Comparison of ENCODE assay signal across 7 cellular contexts in the genomic region with DNA sequence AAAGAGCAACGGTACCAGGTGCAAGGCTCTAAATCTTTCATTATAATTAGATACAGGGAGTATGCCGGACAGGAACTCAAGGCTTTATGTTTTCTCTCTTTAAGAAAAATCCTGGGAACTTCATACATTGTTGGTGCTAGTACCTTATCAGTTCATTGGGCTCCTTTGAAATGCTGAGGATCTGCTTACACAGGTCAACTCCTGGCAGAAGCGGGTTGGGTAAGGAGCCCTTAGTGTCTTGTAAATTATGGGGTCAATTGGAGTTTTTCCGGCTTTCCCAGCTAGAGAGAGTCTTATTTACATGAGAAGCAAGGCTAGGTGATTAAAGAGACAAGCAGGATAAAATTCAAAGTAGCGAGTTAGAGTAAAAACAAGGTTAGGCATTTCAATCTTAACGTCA.
DNase-seq lines count a peak whose midpoint lies in the region; ATAC-seq and TF ChIP-seq lines count a peak whose summit lies in the region.
"Not testable (repeated sequence)": the region's sequence is repeated elsewhere in the genome, so short reads cannot be mapped to it uniquely, and the experiment has no call there.

No MANE protein-coding gene starts in this region.

- H3K4ac ChIP-seq in mesendoderm (ENCODE audit: low read depth, low read length); trophoblast cell (ENCODE audit: low read depth, low read length): not testable (repeated sequence)

- not testable (repeated sequence) for H3K36me3 Mint-ChIP-seq in GM23338 (ENCODE audit: low read depth)
- peaks cover 10% of the 10 kb centered on the region for H3K36me3 Mint-ChIP-seq in WTC11

- H3K79me1 ChIP-seq in mesendoderm (ENCODE audit: low read length); trophoblast cell (ENCODE audit: low read length): not testable (repeated sequence)

- H3K4me1 Mint-ChIP-seq in GM23338 (peaks cover 36% of the 10 kb centered on the region), WTC11 (peaks cover 28% of the 10 kb centered on the region)

- H3K9me3 ChIP-seq in HUES48 (ENCODE audit: control insufficient read depth, insufficient read depth, low read length), result peaks cover 11% of the 10 kb centered on the region
- not testable (repeated sequence) for H3K9me3 ChIP-seq in trophoblast cell (ENCODE audit: insufficient read depth, low read depth, low read length)

- not testable (repeated sequence) for H2AFZ ChIP-seq in GM23338; trophoblast cell (ENCODE audit: insufficient read depth, low read length, poor library complexity)

- H3K9me2 ChIP-seq in GM23338 (ENCODE audit: insufficient read depth), result not testable (repeated sequence)

- H3K9me3 Mint-ChIP-seq in GM23338 (peaks cover 14% of the 10 kb centered on the region), WTC11 (peaks cover 23% of the 10 kb centered on the region)

- WGBS in mesendoderm (ENCODE audit: extremely low coverage, insufficient coverage, low lambda C conversion rate), result no CpG with 5 or more reads among the region's 6 CpGs
- no CpG with 5 or more reads among the region's 6 CpGs for WGBS in trophoblast cell (ENCODE audit: extremely low coverage, insufficient coverage, insufficient read length)

- TF ChIP-seq CTCF in GM23338 (conservative IDR thresholded peaks at IDR 0.05; ENCODE audit: low read depth in 2 of 2); WTC11 (IDR thresholded peaks at IDR 0.05): not testable (repeated sequence)

- not testable (repeated sequence) for H2AK5ac ChIP-seq in mesendoderm (ENCODE audit: low read length); trophoblast cell (ENCODE audit: low read length)

- not testable (repeated sequence) for H2BK5ac ChIP-seq in mesendoderm (ENCODE audit: low read length); trophoblast cell (ENCODE audit: low read depth, low read length, poor library complexity)

- CTCF ChIA-PET in WTC11 (lab: Charles Lee), result not testable (repeated sequence)

- ATAC-seq in GM23338 (peak; percentile 85), WTC11 (peak; percentile 59)

- H3K36me3 ChIP-seq in GM23338 (ENCODE audit: insufficient read depth); HUES48 (ENCODE audit: control insufficient read depth, insufficient read depth, low read length); mesendoderm (ENCODE audit: control insufficient read depth, insufficient read depth, low read length); trophoblast cell (ENCODE audit: control insufficient read depth in 1 of 2, insufficient read depth in 2 of 2, low read length in 2 of 2): not testable (repeated sequence)

- peak overlapping the region; percentile 59; the same call in 2 of the 3 replicates for H3K4me3 Mint-ChIP-seq in GM23338
- peak overlapping the region; percentile 51 for H3K4me3 Mint-ChIP-seq in WTC11

- not testable (repeated sequence) for H3K18ac ChIP-seq in mesendoderm (ENCODE audit: low read length); trophoblast cell (ENCODE audit: low read length)

- not testable (repeated sequence) for H4K91ac ChIP-seq in trophoblast cell (ENCODE audit: low read depth, low read length)

- not testable (repeated sequence) for H3K79me2 ChIP-seq in GM23338 (replicated peaks; ENCODE audit: insufficient read depth); mesendoderm (ENCODE audit: control insufficient read depth, insufficient read depth, low read length); trophoblast cell (ENCODE audit: control insufficient read depth, insufficient read depth, low read length, poor library complexity)

- H3K4me2 ChIP-seq in GM23338 (peak overlapping the region; percentile 52; the same call in 1 of the 2 replicates), trophoblast cell (ENCODE audit: low read length) (peak overlapping the region; percentile 41)
- H3K4me2 ChIP-seq in mesendoderm (ENCODE audit: low read length), result not testable (repeated sequence)

- not testable (repeated sequence) for H3K9ac ChIP-seq in HUES48 (ENCODE audit: low read depth, low read length); mesendoderm (ENCODE audit: low read length); trophoblast cell (ENCODE audit: low read length)

- not testable (repeated sequence) for H3K27ac Mint-ChIP-seq in GM23338, WTC11

- peaks cover 29% of the 10 kb centered on the region for H3K27me3 ChIP-seq in GM23338 (ENCODE audit: insufficient read depth)
- H3K27me3 ChIP-seq in HUES48 (ENCODE audit: control insufficient read depth, insufficient read depth, low read length); mesendoderm (ENCODE audit: insufficient read depth, low read length, poor library complexity); trophoblast cell (ENCODE audit: insufficient read depth, low read length): not testable (repeated sequence)

- POLR2A ChIA-PET in WTC11 (lab: Charles Lee), result not testable (repeated sequence)

- H3K56ac ChIP-seq in mesendoderm (ENCODE audit: low read length), result not testable (repeated sequence)

- H2BK12ac ChIP-seq in trophoblast cell (ENCODE audit: low read length), result not testable (repeated sequence)

- H4K8ac ChIP-seq in mesendoderm (ENCODE audit: low read depth, low read length); trophoblast cell (ENCODE audit: low read depth, low read length): not testable (repeated sequence)

- H3K27ac ChIP-seq in GM23338 (ENCODE audit: low read depth); mesendoderm (ENCODE audit: low read depth, low read length); trophoblast cell (ENCODE audit: low read depth, low read length): not testable (repeated sequence)
- H3K27ac ChIP-seq in HUES48 (ENCODE audit: low read depth, low read length), result peak overlapping the region; percentile 74

- H3K14ac ChIP-seq in trophoblast cell (ENCODE audit: low read length), result not testable (repeated sequence)

- H3K27me3 Mint-ChIP-seq in GM23338 (ENCODE audit: insufficient read depth, low read depth, poor library complexity) (peaks cover 12% of the 10 kb centered on the region), WTC11 (ENCODE audit: low read depth) (peaks cover 53% of the 10 kb centered on the region)

- not testable (repeated sequence) for H2BK15ac ChIP-seq in mesendoderm (replicated peaks; ENCODE audit: low read depth)

- not testable (repeated sequence) for H3K4me3 ChIP-seq in GM23338; mesendoderm (ENCODE audit: low read length); trophoblast cell (ENCODE audit: low read depth, low read length)
- H3K4me3 ChIP-seq in HUES48 (ENCODE audit: low read depth, low read length), result peak overlapping the region; percentile 18

- H3K4me1 ChIP-seq in GM23338 (ENCODE audit: insufficient read depth), result peaks cover 38% of the 10 kb centered on the region
- peaks cover 35% of the 10 kb centered on the region for H3K4me1 ChIP-seq in HUES48 (ENCODE audit: control insufficient read depth, insufficient read depth, low read length)
- H3K4me1 ChIP-seq in mesendoderm (ENCODE audit: control insufficient read depth, low read depth, low read length); trophoblast cell (ENCODE audit: control insufficient read depth in 1 of 2, insufficient read depth in 2 of 2, low read length in 2 of 2): not testable (repeated sequence)

- H4K12ac ChIP-seq in trophoblast cell (ENCODE audit: low read depth, low read length), result not testable (repeated sequence)

- H3K23ac ChIP-seq in mesendoderm (ENCODE audit: low read length); trophoblast cell (ENCODE audit: low read length): not testable (repeated sequence)

- not testable (repeated sequence) for H4K5ac ChIP-seq in mesendoderm (ENCODE audit: low read length)

- H3F3A ChIP-seq in GM23338 (replicated peaks; ENCODE audit: low read depth), result not testable (repeated sequence)

- not testable (repeated sequence) for H4K20me1 ChIP-seq in GM23338 (replicated peaks; ENCODE audit: insufficient read depth)

- not testable (repeated sequence) for H2BK120ac ChIP-seq in mesendoderm (ENCODE audit: low read depth, low read length); trophoblast cell (ENCODE audit: insufficient read depth, low read length, poor library complexity)

- DNase-seq in GM23338 (ENCODE audit: low spot score), result peak; percentile 91
- peak; percentile 28 for DNase-seq in WTC11 (ENCODE audit: low spot score)
- DNase-seq in iPS DF 19.7 (ENCODE audit: low read depth, low spot score), result peak; percentile 45
- peak; percentile 17 for DNase-seq in iPS-NIHi11 (ENCODE audit: low spot score)
- peak; percentile 76 for DNase-seq in mesendoderm
- peak; percentile 2 to 37 for DNase-seq in trophoblast cell

Comparison
In these comparisons a context has a peak if more than half of its experiments do, and no peak if none do; other contexts are left out.
1. DNase-seq: peak in every context shown above with its lines; median percentile 91 in GM23338; 76 in mesendoderm; 45 in iPS DF 19.7; 28 in WTC11; 20 in trophoblast cell; 17 in iPS-NIHi11.